ENCODE assay signal across 14 cellular contexts in the genomic region with DNA sequence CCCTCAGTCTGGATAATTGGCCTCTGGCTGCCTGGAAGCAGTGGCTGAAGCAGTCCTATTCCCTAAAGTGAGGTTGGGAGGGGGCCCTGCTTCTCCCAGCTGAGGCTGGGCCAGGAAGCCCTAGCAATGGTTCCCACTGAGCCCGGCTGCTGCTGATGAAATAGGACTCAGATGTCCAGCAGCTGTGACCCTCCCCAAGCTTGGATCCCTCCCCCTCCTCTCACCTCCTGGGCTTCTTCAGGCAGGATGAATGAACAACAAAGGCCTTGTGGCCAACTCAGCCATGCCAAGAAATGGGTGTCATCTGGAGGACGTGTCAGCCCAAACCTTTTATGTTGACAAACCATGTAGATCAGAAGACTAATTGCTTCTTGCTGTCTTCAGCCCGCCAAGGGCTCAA.
"Had no signal": no experiment of that assay in that cellular context is flagged by ENCODE, and none has a peak within 500 bp of the region (broad histone marks: within the 10 kb centered on the region; RNA-seq: fewer than 3 reads in every experiment).

No MANE protein-coding gene starts in this region.

- H3K9me3 Mint-ChIP-seq: central memory CD8-positive, alpha-beta T cell; dendritic cell treated with granulocyte-macrophage colony-stimulating factor and Interleukin-4, amounts not matched to agents 40 ng/mL and 50 ng/mL, for 4 days had no signal

- H3K4me3 Mint-ChIP-seq: central memory CD8-positive, alpha-beta T cell; dendritic cell treated with granulocyte-macrophage colony-stimulating factor and Interleukin-4, amounts not matched to agents 40 ng/mL and 50 ng/mL, for 4 days; stimulated activated naive B cell treated with anti-CD40 and anti-IgM and Interleukin-4, amounts not matched to agents 10 μg/mL and 1 μg/mL and 100 μg/mL, for 72 hours had no signal

- H3K27ac Mint-ChIP-seq: dendritic cell treated with granulocyte-macrophage colony-stimulating factor and Interleukin-4, amounts not matched to agents 40 ng/mL and 50 ng/mL, for 4 days; stimulated activated naive B cell treated with anti-CD40 and anti-IgM and Interleukin-4, amounts not matched to agents 10 μg/mL and 1 μg/mL and 100 μg/mL, for 72 hours had no signal

- H2AFZ ChIP-seq: parathyroid adenoma had no signal

- ATAC-seq: esophagus mucosa; foreskin keratinocyte; left lung; stimulated activated naive B cell treated with anti-CD40 and anti-IgM and Interleukin-4, amounts not matched to agents 10 μg/mL and 1 μg/mL and 100 μg/mL, for 72 hours had no signal

- H3K4me3 ChIP-seq: adrenal gland, left lung, skin epidermis, tibial nerve had no signal

- H3K9me3 ChIP-seq: adrenal gland, left lung, tibial nerve had no signal

- H3K27ac ChIP-seq: adrenal gland, foreskin keratinocyte, left lung, parathyroid adenoma, skin epidermis, tibial nerve had no signal

- DNase-seq: activated CD4-positive, alpha-beta T cell treated with anti-CD3 and anti-CD28 coated beads for 48 hours; activated naive CD4-positive, alpha-beta T cell treated with anti-CD3 and anti-CD28 coated beads, Interleukin-2, amount 50 U/mL, for 16 hours; activated T-cell treated with anti-CD3 and anti-CD28 coated beads, Interleukin-2, amount 50 U/mL, for 1 hour; adrenal gland; foreskin keratinocyte; left lung; mesenchymal stem cell; stimulated activated naive B cell treated with anti-CD40 and anti-IgM and Interleukin-4, amounts not matched to agents 10 μg/mL and 1 μg/mL and 100 μg/mL, for 72 hours had no signal

- H3K36me3 ChIP-seq: adrenal gland, left lung, tibial nerve had no signal

- H3K36me3 Mint-ChIP-seq: stimulated activated naive B cell treated with anti-CD40 and anti-IgM and Interleukin-4, amounts not matched to agents 10 μg/mL and 1 μg/mL and 100 μg/mL, for 72 hours had no signal

- H3K9ac ChIP-seq: parathyroid adenoma had no signal

- H3K27me3 ChIP-seq: adrenal gland, left lung, tibial nerve had no signal

- H3K4me1 ChIP-seq: adrenal gland, foreskin keratinocyte had no signal
